Comparison of ENCODE assay signal across 10 cellular contexts in genomic region chr10:100888957-100889356, GRCh38. TPM values are rescaled to one million over a fixed set of nuclear protein-coding genes. Genes with fewer than 3 reads are reported as not detected.
DNase-seq lines count a peak whose midpoint lies in the region; ATAC-seq, FAIRE-seq and TF ChIP-seq lines count a peak whose summit lies in the region.
"Had no signal": no experiment of that assay in that cellular context is flagged by ENCODE, and none has a peak within 500 bp of the region (broad histone marks: within the 10 kb centered on the region; RNA-seq: fewer than 3 reads in every experiment).

No MANE protein-coding gene starts in this region.

- no peaks in the 10 kb centered on the region for H3K36me3 Mint-ChIP-seq in stimulated activated effector memory CD8-positive, alpha-beta T cell treated with anti-CD3 and anti-CD28 coated beads, Interleukin-12 subunit alpha, Interleukin-12 subunit beta, amount 100 ng/mL, for 72 hours

- TF ChIP-seq CTCF in DOHH2 (IDR thresholded peaks at IDR 0.05; ENCODE audit: low read depth, low read length, poor library complexity, severe bottlenecking) (peak; percentile 60), HL-60 (IDR thresholded peaks at IDR 0.05; ENCODE audit: insufficient read depth, low read length) (peak; percentile 14), VCaP (conservative IDR thresholded peaks at IDR 0.05) (peak; percentile 51; the same call in 1 of the 2 replicates), kidney (IDR thresholded peaks at IDR 0.05; ENCODE audit: borderline replicate concordance, extremely low read depth, insufficient read depth) (no peak)

- no peaks in the 10 kb centered on the region for H3K79me2 ChIP-seq in DOHH2 (ENCODE audit: control insufficient read depth, low read length)

- H3K27me3 ChIP-seq in DOHH2 (ENCODE audit: control insufficient read depth, low read length) (no peaks in the 10 kb centered on the region), HL-60 (ENCODE audit: insufficient read depth, poor library complexity, severe bottlenecking) (peaks cover 6% of the 10 kb centered on the region)

- H3K9me3 ChIP-seq in DOHH2 (ENCODE audit: control insufficient read depth, insufficient read depth, low read length) (no peaks in the 10 kb centered on the region), kidney (ENCODE audit: control insufficient read depth in 1 of 2, low read length in 2 of 2) (no peaks in the 10 kb centered on the region)

- H3K4me3 ChIP-seq in DOHH2 (ENCODE audit: low read length) (no peak overlapping the region), HL-60 (replicated peaks; ENCODE audit: insufficient read depth, low read length) (no peak overlapping the region), kidney (ENCODE audit: low read length in 2 of 2) (no peak overlapping the region)
- H3K4me3 ChIP-seq: dorsolateral prefrontal cortex had no signal

- no peak overlapping the region for H3K27ac ChIP-seq in DOHH2 (ENCODE audit: low read depth, low read length)
- no peak overlapping the region for H3K27ac ChIP-seq in HL-60 (replicated peaks)
- no peak overlapping the region for H3K27ac ChIP-seq in VCaP
- no peak overlapping the region for H3K27ac ChIP-seq in kidney (ENCODE audit: low read depth in 2 of 2, low read length in 2 of 2)
- H3K27ac ChIP-seq: dorsolateral prefrontal cortex had no signal

- DNase-seq in HL-60 (ENCODE audit: low read depth in 1 of 2, low spot score in 1 of 2) (no peak), lung microvascular endothelial cell (ENCODE audit: low read depth in 2 of 2) (peak; percentile 45 to 51), kidney (no peak), left colon (no peak), activated gamma-delta T cell (lab: John Stamatoyannopoulos, UW) (no peak)
- no peak for DNase-seq in stimulated activated effector memory CD8-positive, alpha-beta T cell treated with anti-CD3 and anti-CD28 coated beads, Interleukin-12 subunit alpha, Interleukin-12 subunit beta, amount 100 ng/mL, for 72 hours (ENCODE audit: low spot score in 2 of 2)
- DNase-seq: activated T-cell treated with anti-CD3 and anti-CD28 coated beads, Interleukin-2, amount 50 U/mL, for 48 hours; dorsolateral prefrontal cortex had no signal

- H4K20me1 ChIP-seq in DOHH2 (ENCODE audit: control insufficient read depth, insufficient read depth, low read depth, low read length) = no peaks in the 10 kb centered on the region

- no peak overlapping the region for H3K27ac Mint-ChIP-seq in stimulated activated effector memory CD8-positive, alpha-beta T cell treated with anti-CD3 and anti-CD28 coated beads, Interleukin-12 subunit alpha, Interleukin-12 subunit beta, amount 100 ng/mL, for 72 hours

- H3K36me3 ChIP-seq in DOHH2 (ENCODE audit: control insufficient read depth, low read length) (no peaks in the 10 kb centered on the region), kidney (ENCODE audit: control insufficient read depth in 1 of 2, insufficient read depth in 2 of 2, low read length in 2 of 2) (no peaks in the 10 kb centered on the region)

- no peak overlapping the region for H3K4me3 Mint-ChIP-seq in stimulated activated effector memory CD8-positive, alpha-beta T cell treated with anti-CD3 and anti-CD28 coated beads, Interleukin-12 subunit alpha, Interleukin-12 subunit beta, amount 100 ng/mL, for 72 hours

- H3F3A ChIP-seq in DOHH2 (ENCODE audit: control insufficient read depth, insufficient read depth) = peaks cover 9% of the 10 kb centered on the region; the same call in 1 of the 2 replicates

- no peak for FAIRE-seq in kidney (lab: Jason Lieb, UNC)

- H3K4me2 ChIP-seq in DOHH2 (ENCODE audit: low read length) = no peak overlapping the region

- no peaks in the 10 kb centered on the region for H3K9me2 ChIP-seq in DOHH2 (replicated peaks; ENCODE audit: control insufficient read depth, low read length)

- H3K4me1 Mint-ChIP-seq in stimulated activated effector memory CD8-positive, alpha-beta T cell treated with anti-CD3 and anti-CD28 coated beads, Interleukin-12 subunit alpha, Interleukin-12 subunit beta, amount 100 ng/mL, for 72 hours = no peaks in the 10 kb centered on the region

- peaks cover 10% of the 10 kb centered on the region for H3K4me1 ChIP-seq in DOHH2 (ENCODE audit: control insufficient read depth, low read length)
- H3K4me1 ChIP-seq in kidney (ENCODE audit: control insufficient read depth in 1 of 2, insufficient read depth in 1 of 2, low read depth in 1 of 2, low read length in 2 of 2) = no peaks in the 10 kb centered on the region

- no peak for ATAC-seq in left colon
- no peak for ATAC-seq in stimulated activated effector memory CD8-positive, alpha-beta T cell treated with anti-CD3 and anti-CD28 coated beads, Interleukin-12 subunit alpha, Interleukin-12 subunit beta, amount 100 ng/mL, for 72 hours

- intact Hi-C loops in kidney (cut with DNase I) (no loop called here), left colon (cut with DNase I, micrococcal nuclease) (no loop called here)

- H3K9ac ChIP-seq in kidney (ENCODE audit: low read length in 2 of 2) = no peak overlapping the region

- no peaks in the 10 kb centered on the region for H3K9me3 Mint-ChIP-seq in stimulated activated effector memory CD8-positive, alpha-beta T cell treated with anti-CD3 and anti-CD28 coated beads, Interleukin-12 subunit alpha, Interleukin-12 subunit beta, amount 100 ng/mL, for 72 hours

RNA-seq across cellular contexts. Expression of gene SLF2, which starts 23.8 kb away (rescaled TPM):
- 13.1 and 21.2 TPM in 2 replicates for total RNA-seq in lung microvascular endothelial cell
- total RNA-seq in kidney = 29.6 TPM
- polyA plus RNA-seq in kidney (ENCODE audit: insufficient read depth, low read depth, low replicate concordance) = 6.7 TPM
- total RNA-seq in left colon = 10 to 100 TPM; 18.5 to 20.3 TPM

Comparison
In these comparisons a context has a peak if more than half of its experiments do, and no peak if none do; other contexts are left out.
1. DNase-seq: peak in lung microvascular endothelial cell (2 of 2); none in HL-60 (0 of 2), kidney (single experiment), left colon (0 of 2), activated gamma-delta T cell (single experiment) and stimulated activated effector memory CD8-positive, alpha-beta T cell treated with anti-CD3 and anti-CD28 coated beads, Interleukin-12 subunit alpha, Interleukin-12 subunit beta, amount 100 ng/mL, for 72 hours (0 of 2).